8 cellular contexts compared by ENCODE assay signal in genomic region chr6:10720229-10720959, GRCh38. TPM values are rescaled to one million over a fixed set of nuclear protein-coding genes. Genes with fewer than 3 reads are reported as not detected.
A peak's percentile ranks its signal among the peaks of the same experiment; 100 is the strongest.
DNase-seq lines count a peak whose midpoint lies in the region; ATAC-seq and FAIRE-seq lines count a peak whose summit lies in the region.

No MANE protein-coding gene starts in this region.

- peak; percentile 33 for ATAC-seq in GM18868 (IDR thresholded peaks at IDR 0.05; ENCODE audit: unreplicated experiment)
- ATAC-seq in HG02970 (IDR thresholded peaks at IDR 0.05; ENCODE audit: low FRiP score, unreplicated experiment): no peak
- no peak for ATAC-seq in HG03571 (IDR thresholded peaks at IDR 0.05; ENCODE audit: unreplicated experiment)

- no peaks in the 10 kb centered on the region for H3K9me3 ChIP-seq in small intestine (ENCODE audit: control insufficient read depth, low read depth)

- H3K4me3 ChIP-seq in small intestine (ENCODE audit: low read depth in 1 of 2, low read length in 2 of 2): peak overlapping the region; percentile 46 to 76

- peaks cover 3 to 6% of the 10 kb centered on the region in 2 donors for H3K4me1 ChIP-seq in small intestine (ENCODE audit: control insufficient read depth in 2 of 2, insufficient read depth in 1 of 2, low read depth in 1 of 2, low read length in 1 of 2)

- 28 to 40% (median 31%) methylated on average over 32 to 52 of the region's 52 CpGs for WGBS in small intestine, 3 donors

- no peak for FAIRE-seq in small intestine (lab: Jason Lieb, UNC)

- no peaks in the 10 kb centered on the region for H3K27me3 ChIP-seq in small intestine (ENCODE audit: control insufficient read depth in 2 of 2, insufficient read depth in 2 of 2, low read length in 2 of 2)

- H3K36me3 ChIP-seq in small intestine (ENCODE audit: control insufficient read depth in 2 of 2, insufficient read depth in 2 of 2, low read length in 2 of 2): peaks cover 0 to 2% of the 10 kb centered on the region in 2 donors

- DNase-seq in NCI-H748 (lab: John Stamatoyannopoulos, UW; ENCODE audit: unreplicated experiment): peak; percentile 87
- peak; percentile 48 for DNase-seq in activated T-helper 9 cell treated with anti-CD3 and anti-CD28 coated beads, Interleukin-2, amount 50 U/mL, for 16 hours (ENCODE audit: low read depth)
- peak; percentile 27 for DNase-seq in germinal center (ENCODE audit: low spot score)
- DNase-seq in small intestine: peak; percentile 49
- no peak for DNase-seq in NCI-H1436 (lab: John Stamatoyannopoulos, UW)

- peak overlapping the region; percentile 83 to 89 for H3K27ac ChIP-seq in small intestine (ENCODE audit: low read depth in 1 of 2, low read length in 1 of 2)

RNA-seq across cellular contexts. Expression of gene TMEM14C, which starts 2.5 kb away (rescaled TPM):
- polyA plus RNA-seq in small intestine: 100 to 1,000 TPM; 105 to 144 (median 137) TPM

RNA-seq across cellular contexts. Expression of gene PAK1IP1, which starts 25.6 kb away (rescaled TPM):
- 10 to 100 TPM in 1 of 3 donors, 1 to 10 TPM in 2; 5.1 to 17.5 (median 7.6) TPM for polyA plus RNA-seq in small intestine

RNA-seq across cellular contexts. Expression of gene C6orf52, which starts 26.0 kb away (rescaled TPM):
- polyA plus RNA-seq in small intestine: 1 to 10 TPM; 1.6 to 5.1 (median 2.8) TPM

RNA-seq across cellular contexts. Expression of gene TMEM14B, which starts 27.2 kb away (rescaled TPM):
- 10 to 100 TPM; 50.8 to 64.1 (median 63.0) TPM for polyA plus RNA-seq in small intestine
